ENCODE assay signal across 1 cellular context in the genomic region with DNA sequence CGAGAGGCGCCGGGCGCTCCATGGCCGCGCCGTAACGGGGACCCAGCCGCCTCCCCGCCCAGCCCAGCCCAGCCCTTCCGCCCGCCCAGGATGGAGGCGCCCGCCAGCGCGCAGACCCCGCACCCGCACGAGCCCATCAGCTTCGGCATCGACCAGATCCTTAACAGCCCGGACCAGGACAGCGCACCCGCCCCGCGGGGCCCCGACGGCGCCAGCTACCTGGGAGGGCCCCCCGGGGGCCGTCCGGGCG.
TF ChIP-seq lines count a peak whose summit lies in the region.

No MANE protein-coding gene starts in this region.

TF ChIP-seq in IMR-90, 13 proteins besides CTCF, POLR2A, EP300 and RAD21 (continued from another document):
- TF ChIP-seq, protein P1, sequence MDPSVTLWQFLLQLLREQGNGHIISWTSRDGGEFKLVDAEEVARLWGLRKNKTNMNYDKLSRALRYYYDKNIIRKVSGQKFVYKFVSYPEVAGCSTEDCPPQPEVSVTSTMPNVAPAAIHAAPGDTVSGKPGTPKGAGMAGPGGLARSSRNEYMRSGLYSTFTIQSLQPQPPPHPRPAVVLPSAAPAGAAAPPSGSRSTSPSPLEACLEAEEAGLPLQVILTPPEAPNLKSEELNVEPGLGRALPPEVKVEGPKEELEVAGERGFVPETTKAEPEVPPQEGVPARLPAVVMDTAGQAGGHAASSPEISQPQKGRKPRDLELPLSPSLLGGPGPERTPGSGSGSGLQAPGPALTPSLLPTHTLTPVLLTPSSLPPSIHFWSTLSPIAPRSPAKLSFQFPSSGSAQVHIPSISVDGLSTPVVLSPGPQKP (IDR thresholded peaks at IDR 0.05; ENCODE audit: borderline replicate concordance, low read depth, low read length) = no peak
- TF ChIP-seq MXI1 (IDR thresholded peaks at IDR 0.05; ENCODE audit: borderline replicate concordance, low read depth, low read length) (no peak), MAZ (IDR thresholded peaks at IDR 0.05; ENCODE audit: borderline replicate concordance, low read depth, low read length) (no peak), BHLHE40 (IDR thresholded peaks at IDR 0.05; ENCODE audit: low read depth, low read length) (no peak), RFX5 (IDR thresholded peaks at IDR 0.05; ENCODE audit: low read depth, low read length) (no peak), MAFK (IDR thresholded peaks at IDR 0.05; ENCODE audit: low read depth, low read length) (no peak), SMC3 (IDR thresholded peaks at IDR 0.05; ENCODE audit: low read depth, low read length) (no peak), RCOR1 (IDR thresholded peaks at IDR 0.05; ENCODE audit: insufficient replicate concordance, low read length) (no peak), FOS (IDR thresholded peaks at IDR 0.05; ENCODE audit: low read depth, low read length) (no peak), CHD1 (IDR thresholded peaks at IDR 0.05; ENCODE audit: low read depth, low read length) (no peak), CEBPB (IDR thresholded peaks at IDR 0.05; ENCODE audit: low read depth, low read length) (no peak)
- TF ChIP-seq, protein P2, sequence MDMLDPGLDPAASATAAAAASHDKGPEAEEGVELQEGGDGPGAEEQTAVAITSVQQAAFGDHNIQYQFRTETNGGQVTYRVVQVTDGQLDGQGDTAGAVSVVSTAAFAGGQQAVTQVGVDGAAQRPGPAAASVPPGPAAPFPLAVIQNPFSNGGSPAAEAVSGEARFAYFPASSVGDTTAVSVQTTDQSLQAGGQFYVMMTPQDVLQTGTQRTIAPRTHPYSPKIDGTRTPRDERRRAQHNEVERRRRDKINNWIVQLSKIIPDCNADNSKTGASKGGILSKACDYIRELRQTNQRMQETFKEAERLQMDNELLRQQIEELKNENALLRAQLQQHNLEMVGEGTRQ (IDR thresholded peaks at IDR 0.05; ENCODE audit: low read depth, low read length) = no peak
